38 cellular contexts compared by ENCODE assay signal in genomic region chr1:11869104-11869503, GRCh38. TPM values are rescaled to one million over a fixed set of nuclear protein-coding genes. Genes with fewer than 3 reads are reported as not detected.
"Had no signal": no experiment of that assay in that cellular context is flagged by ENCODE, and none has a peak within 500 bp of the region (broad histone marks: within the 10 kb centered on the region; RNA-seq: fewer than 3 reads in every experiment).

No MANE protein-coding gene starts in this region.

- H3K36me3 ChIP-seq: MG63 had no signal

- H3K9me3 ChIP-seq: MG63 had no signal

- H3K4me3 ChIP-seq: MG63 had no signal

- DNase-seq: Karpas-422, Kasumi-1, MG63, MM.1S, MV-4-11, NCI-H1048, NCI-H1092, NCI-H1092 treated with DMSO at 0.1 percent for 48 hours, NCI-H1105, NCI-H1105 treated with DMSO at 0.1 percent for 48 hours, NCI-H1417, NCI-H1417 treated with DMSO at 0.1 percent for 48 hours, NCI-H1436, NCI-H1436 treated with DMSO at 0.1 percent for 48 hours, NCI-H146, NCI-H1694, NCI-H1694 treated with DMSO at 0.1 percent for 48 hours, NCI-H187, NCI-H187 treated with DMSO at 0.1 percent for 48 hours, NCI-H1930, NCI-H2029, NCI-H2029 treated with DMSO at 0.1 percent for 48 hours, NCI-H2081, NCI-H2081 treated with DMSO at 0.1 percent for 48 hours, NCI-H2107, NCI-H2171 treated with DMSO at 0.1 percent for 48 hours, NCI-H2227 treated with DMSO at 0.1 percent for 48 hours, NCI-H345, NCI-H446, NCI-H446 treated with DMSO at 0.1 percent for 48 hours, NCI-H510A, NCI-H510A treated with DMSO at 0.1 percent for 48 hours, NCI-H524, NCI-H524 treated with DMSO at 0.1 percent for 48 hours had no signal

RNA-seq across cellular contexts. Expression of gene NPPB, which starts 10.4 kb away (rescaled TPM):
- total RNA-seq: LHCN-M2, MCF 10A, NCI-H460 had no signal

RNA-seq across cellular contexts. Expression of gene NPPA, which starts 21.5 kb away (rescaled TPM):
- total RNA-seq: LHCN-M2, M059J, MCF 10A, NCI-H460 had no signal
